ENCODE assay signal across 9 cellular contexts in the genomic region with DNA sequence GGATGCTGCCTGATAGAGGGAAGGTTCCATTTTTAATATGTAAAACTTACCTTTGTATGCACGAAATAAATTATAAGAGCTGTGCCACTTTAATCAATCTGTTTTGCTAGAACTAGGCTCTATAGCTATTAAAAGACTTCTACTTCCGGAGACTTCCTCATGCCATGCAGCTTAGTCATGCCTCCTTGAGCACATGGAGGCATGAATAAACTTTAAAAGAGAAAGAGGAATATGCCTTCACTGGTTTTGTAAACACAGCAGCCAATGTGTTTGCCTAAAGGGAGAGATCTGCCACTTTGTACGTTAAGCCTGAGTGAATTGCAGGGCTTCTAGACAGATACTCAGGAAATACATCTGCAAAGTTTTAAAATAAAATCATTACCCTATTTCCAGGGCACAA.
DNase-seq lines count a peak whose midpoint lies in the region; ATAC-seq and TF ChIP-seq lines count a peak whose summit lies in the region.
"Had no signal": no experiment of that assay in that cellular context is flagged by ENCODE, and none has a peak within 500 bp of the region (broad histone marks: within the 10 kb centered on the region; RNA-seq: fewer than 3 reads in every experiment).

No MANE protein-coding gene starts in this region.

- H3K27me3 Mint-ChIP-seq in HFFc6 (ENCODE audit: insufficient read depth) = no peaks in the 10 kb centered on the region; the same call in 1 of the 2 replicates
- no peaks in the 10 kb centered on the region for H3K27me3 Mint-ChIP-seq in stimulated activated naive B cell treated with anti-CD40 and anti-IgM and Interleukin-4, amounts not matched to agents 10 μg/mL and 1 μg/mL and 100 μg/mL, for 72 hours
- H3K27me3 Mint-ChIP-seq: activated naive CD8-positive, alpha-beta T cell treated with anti-CD3 and anti-CD28 coated beads, Interleukin-2, amount 10 ng/mL, durations not matched to agents 7 days and 5 days had no signal

- H3K36me3 Mint-ChIP-seq in HFFc6 (ENCODE audit: low read depth) = no peaks in the 10 kb centered on the region
- no peaks in the 10 kb centered on the region for H3K36me3 Mint-ChIP-seq in stimulated activated naive B cell treated with anti-CD40 and anti-IgM and Interleukin-4, amounts not matched to agents 10 μg/mL and 1 μg/mL and 100 μg/mL, for 72 hours
- H3K36me3 Mint-ChIP-seq: activated naive CD8-positive, alpha-beta T cell treated with anti-CD3 and anti-CD28 coated beads, Interleukin-2, amount 10 ng/mL, durations not matched to agents 7 days and 5 days had no signal

- peak; percentile 51 to 78 for ATAC-seq in stimulated activated naive B cell treated with anti-CD40 and anti-IgM and Interleukin-4, amounts not matched to agents 10 μg/mL and 1 μg/mL and 100 μg/mL, for 72 hours (replicated peaks)
- ATAC-seq in HG02798 (IDR thresholded peaks at IDR 0.05; ENCODE audit: poor library complexity, unreplicated experiment) (no peak), GM21737 (IDR thresholded peaks at IDR 0.05; ENCODE audit: unreplicated experiment) (no peak)

- no peaks in the 10 kb centered on the region; the same call in 1 of the 2 replicates for H3K4me1 Mint-ChIP-seq in HFFc6 (ENCODE audit: low read depth)
- peaks cover 7 to 23% of the 10 kb centered on the region in 2 donors for H3K4me1 Mint-ChIP-seq in stimulated activated naive B cell treated with anti-CD40 and anti-IgM and Interleukin-4, amounts not matched to agents 10 μg/mL and 1 μg/mL and 100 μg/mL, for 72 hours
- H3K4me1 Mint-ChIP-seq: activated naive CD8-positive, alpha-beta T cell treated with anti-CD3 and anti-CD28 coated beads, Interleukin-2, amount 10 ng/mL, durations not matched to agents 7 days and 5 days had no signal

- peak overlapping the region; percentile 57; the same call in 1 of the 2 replicates for H3K4me3 Mint-ChIP-seq in HFFc6
- peak overlapping the region; percentile 8 to 60 for H3K4me3 Mint-ChIP-seq in stimulated activated naive B cell treated with anti-CD40 and anti-IgM and Interleukin-4, amounts not matched to agents 10 μg/mL and 1 μg/mL and 100 μg/mL, for 72 hours
- H3K4me3 Mint-ChIP-seq: activated naive CD8-positive, alpha-beta T cell treated with anti-CD3 and anti-CD28 coated beads, Interleukin-2, amount 10 ng/mL, durations not matched to agents 7 days and 5 days had no signal

- peaks cover 39% of the 10 kb centered on the region for H3K9me3 Mint-ChIP-seq in HFFc6
- H3K9me3 Mint-ChIP-seq in stimulated activated naive B cell treated with anti-CD40 and anti-IgM and Interleukin-4, amounts not matched to agents 10 μg/mL and 1 μg/mL and 100 μg/mL, for 72 hours = no peaks in the 10 kb centered on the region

- peak; percentile 6 for DNase-seq in HFFc6
- peak; percentile 82 for DNase-seq in RPMI7951 (ENCODE audit: low read depth)
- peak; percentile 4 for DNase-seq in fibroblast of villous mesenchyme (ENCODE audit: low read depth)
- no peak for DNase-seq in stimulated activated naive B cell treated with anti-CD40 and anti-IgM and Interleukin-4, amounts not matched to agents 10 μg/mL and 1 μg/mL and 100 μg/mL, for 72 hours
- DNase-seq in GM20000 (ENCODE audit: low spot score) = no peak
- no peak for DNase-seq in SKM-1 treated with dmso at 0.1 percent for 144 hours (lab: John Stamatoyannopoulos, UW; ENCODE audit: unreplicated experiment)
- DNase-seq: activated naive CD8-positive, alpha-beta T cell treated with anti-CD3 and anti-CD28 coated beads, Interleukin-2, amount 10 ng/mL, durations not matched to agents 7 days and 5 days had no signal

- no peak overlapping the region for H3K27ac Mint-ChIP-seq in HFFc6
- peak overlapping the region; percentile 34 for H3K27ac Mint-ChIP-seq in stimulated activated naive B cell treated with anti-CD40 and anti-IgM and Interleukin-4, amounts not matched to agents 10 μg/mL and 1 μg/mL and 100 μg/mL, for 72 hours
- H3K27ac Mint-ChIP-seq: activated naive CD8-positive, alpha-beta T cell treated with anti-CD3 and anti-CD28 coated beads, Interleukin-2, amount 10 ng/mL, durations not matched to agents 7 days and 5 days had no signal

- no peak overlapping the region for H3K4me3 ChIP-seq in fibroblast of villous mesenchyme (ENCODE audit: low read depth, low read length)

- TF ChIP-seq CTCF in HFFc6 (IDR thresholded peaks at IDR 0.05) = no peak
- TF ChIP-seq CTCF in fibroblast of villous mesenchyme (IDR thresholded peaks at IDR 0.05; ENCODE audit: insufficient read depth, low read depth, low read length) = no peak
- TF ChIP-seq CTCF in GM20000 (IDR thresholded peaks at IDR 0.05; ENCODE audit: extremely low read depth, missing control alignments) = no peak

Comparison
In these comparisons a context has a peak if more than half of its experiments do, and no peak if none do; other contexts are left out.
1. DNase-seq: peak in HFFc6 (single experiment), RPMI7951 (single experiment) and fibroblast of villous mesenchyme (single experiment); none in stimulated activated naive B cell treated with anti-CD40 and anti-IgM and Interleukin-4, amounts not matched to agents 10 μg/mL and 1 μg/mL and 100 μg/mL, for 72 hours (single experiment), GM20000 (single experiment) and SKM-1 treated with dmso at 0.1 percent for 144 hours (single experiment).
2. ATAC-seq: peak in stimulated activated naive B cell treated with anti-CD40 and anti-IgM and Interleukin-4, amounts not matched to agents 10 μg/mL and 1 μg/mL and 100 μg/mL, for 72 hours (2 of 2); none in HG02798 (single experiment) and GM21737 (single experiment).